ENCODE assay signal across 25 cellular contexts in the genomic region with DNA sequence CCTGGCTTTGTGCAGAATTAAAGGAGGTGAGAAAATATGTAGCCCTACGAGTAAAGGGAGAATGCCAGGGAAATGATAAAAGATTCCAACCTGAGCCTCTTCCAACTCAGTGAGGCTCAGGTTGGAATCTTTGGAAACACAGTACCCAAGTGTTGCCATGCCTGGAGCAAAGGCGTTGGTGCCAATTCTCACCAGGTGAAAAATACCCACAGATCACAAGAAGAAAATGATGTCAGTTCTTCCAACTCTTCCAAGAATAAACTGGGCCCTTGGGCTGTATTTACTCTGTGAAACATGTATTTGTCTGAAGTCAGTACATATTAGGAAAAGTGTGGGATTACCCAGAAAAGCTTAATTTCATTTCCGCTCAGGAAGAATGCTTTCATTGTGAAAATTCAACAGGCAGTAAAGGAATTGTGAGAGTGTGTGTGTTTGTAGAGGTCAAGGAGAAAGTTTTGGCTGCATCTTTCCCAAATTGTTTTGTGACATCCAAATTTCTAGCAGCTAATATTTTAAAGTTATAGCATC.
"Had no signal": no experiment of that assay in that cellular context is flagged by ENCODE, and none has a peak within 500 bp of the region (broad histone marks: within the 10 kb centered on the region; RNA-seq: fewer than 3 reads in every experiment).

No MANE protein-coding gene starts in this region.

- ATAC-seq: natural killer cell treated with Interleukin-12 subunit alpha and Interleukin-12 subunit beta and Interleukin-15 and Interleukin-18, amount 100 ng/mL, for 72 hours; right cardiac atrium; right lobe of liver; stimulated activated effector memory CD8-positive, alpha-beta T cell treated with anti-CD3 and anti-CD28 coated beads, Interleukin-12 subunit alpha, Interleukin-12 subunit beta, amount 100 ng/mL, for 72 hours; stimulated activated naive B cell treated with anti-CD40 and anti-IgM and Interleukin-4, amounts not matched to agents 10 μg/mL and 1 μg/mL and 100 μg/mL, for 72 hours had no signal

- H3K4me1 ChIP-seq: prostate gland, sigmoid colon, stomach, tibial nerve, upper lobe of left lung, vagina had no signal

- H3K27me3 ChIP-seq: neutrophil, pancreas, right lobe of liver, sigmoid colon, stomach, thyroid gland, tibial nerve, upper lobe of left lung, vagina had no signal

- H3K36me3 ChIP-seq: neutrophil, pancreas, prostate gland, right lobe of liver, sigmoid colon, stomach, thoracic aorta, thyroid gland, tibial nerve, upper lobe of left lung, vagina had no signal

- H3K27ac ChIP-seq: neutrophil, pancreas, prostate gland, right lobe of liver, sigmoid colon, stomach, thoracic aorta, thyroid gland, tibial nerve, upper lobe of left lung, vagina had no signal

- H3K4me3 ChIP-seq: pancreas, prostate gland, right lobe of liver, sigmoid colon, stomach, thoracic aorta, thyroid gland, tibial nerve, upper lobe of left lung, vagina had no signal

- DNase-seq: nephron progenitor cell; nucleus accumbens; pancreas; retina; right cardiac atrium; right lobe of liver; sigmoid colon; small intestine; stimulated activated CD4-positive, alpha-beta T cell treated with anti-CD3 and anti-CD28 coated beads, Interleukin-15, amount 100 ng/mL, for 24 hours; stimulated activated CD4-positive, alpha-beta T cell treated with anti-CD3 and anti-CD28 coated beads, Interleukin-2, amount 100 ng/mL, for 24 hours; stimulated activated CD4-positive, alpha-beta T cell treated with anti-CD3 and anti-CD28 coated beads, Interleukin-2, amount 100 ng/mL, for 48 hours; stimulated activated CD4-positive, alpha-beta T cell treated with anti-CD3 and anti-CD28 coated beads, Interleukin-4, amount 100 ng/mL, for 24 hours; stimulated activated naive B cell treated with anti-CD40 and anti-IgM and Interleukin-4, amounts not matched to agents 10 μg/mL and 1 μg/mL and 100 μg/mL, for 72 hours; stimulated activated naive CD4-positive, alpha-beta T cell treated with Interleukin-2 at 50 U/mL for 16 hours; stomach; thyroid gland; trophoblast cell; upper lobe of left lung had no signal

- H3K9me3 ChIP-seq: neutrophil, pancreas, prostate gland, right lobe of liver, sigmoid colon, stomach, thoracic aorta, thyroid gland, tibial nerve, upper lobe of left lung, vagina had no signal
